ENCODE assay signal across 1 cellular context in the genomic region with DNA sequence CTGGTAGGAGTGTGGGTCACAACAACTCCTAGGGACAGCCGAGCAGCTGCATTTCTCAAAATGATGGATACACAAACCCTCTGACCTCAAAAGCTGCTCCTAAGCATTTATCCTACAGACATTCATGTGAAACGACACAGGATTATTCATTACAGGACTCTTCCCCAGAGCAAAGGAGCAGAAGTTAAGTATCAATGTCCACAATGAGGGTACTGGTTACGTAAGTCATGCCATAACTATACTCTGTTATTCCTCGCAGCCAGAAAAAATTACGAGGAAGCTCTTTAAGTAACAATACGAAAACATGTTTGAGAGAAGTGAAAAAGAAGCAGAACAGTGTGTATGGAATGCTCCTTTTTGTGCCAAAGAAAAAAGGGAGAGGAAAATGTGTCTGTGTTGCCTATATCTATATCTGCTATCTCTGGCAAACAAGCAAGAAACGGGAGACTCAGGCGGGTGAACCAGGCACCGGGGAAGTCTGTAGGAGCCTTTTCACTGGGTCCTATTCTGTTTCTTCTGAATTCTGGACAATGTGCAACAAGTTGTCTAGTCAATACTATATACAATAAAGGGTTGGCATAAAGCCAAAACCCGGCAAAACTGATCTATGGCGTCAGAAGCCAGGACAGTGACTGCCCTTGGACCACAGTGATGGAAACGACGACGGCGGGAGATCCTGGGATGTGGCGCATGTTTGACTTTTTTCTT.
TF ChIP-seq lines count a peak whose summit lies in the region.

No MANE protein-coding gene starts in this region.

TF ChIP-seq in GM12878, 131 proteins besides CTCF, POLR2A, EP300 and RAD21:
- TF ChIP-seq CREB1 (IDR thresholded peaks at IDR 0.05; ENCODE audit: low read depth) = no peak
- no peak for TF ChIP-seq RELB (IDR thresholded peaks at IDR 0.05; ENCODE audit: low read depth)
- TF ChIP-seq BHLHE40 (IDR thresholded peaks at IDR 0.05; ENCODE audit: borderline replicate concordance in 1 of 2, low read depth in 2 of 2, low read length in 1 of 2) = no peak
- no peak for TF ChIP-seq HDAC6 (IDR thresholded peaks at IDR 0.05; ENCODE audit: unreplicated experiment)
- TF ChIP-seq, protein P1, sequence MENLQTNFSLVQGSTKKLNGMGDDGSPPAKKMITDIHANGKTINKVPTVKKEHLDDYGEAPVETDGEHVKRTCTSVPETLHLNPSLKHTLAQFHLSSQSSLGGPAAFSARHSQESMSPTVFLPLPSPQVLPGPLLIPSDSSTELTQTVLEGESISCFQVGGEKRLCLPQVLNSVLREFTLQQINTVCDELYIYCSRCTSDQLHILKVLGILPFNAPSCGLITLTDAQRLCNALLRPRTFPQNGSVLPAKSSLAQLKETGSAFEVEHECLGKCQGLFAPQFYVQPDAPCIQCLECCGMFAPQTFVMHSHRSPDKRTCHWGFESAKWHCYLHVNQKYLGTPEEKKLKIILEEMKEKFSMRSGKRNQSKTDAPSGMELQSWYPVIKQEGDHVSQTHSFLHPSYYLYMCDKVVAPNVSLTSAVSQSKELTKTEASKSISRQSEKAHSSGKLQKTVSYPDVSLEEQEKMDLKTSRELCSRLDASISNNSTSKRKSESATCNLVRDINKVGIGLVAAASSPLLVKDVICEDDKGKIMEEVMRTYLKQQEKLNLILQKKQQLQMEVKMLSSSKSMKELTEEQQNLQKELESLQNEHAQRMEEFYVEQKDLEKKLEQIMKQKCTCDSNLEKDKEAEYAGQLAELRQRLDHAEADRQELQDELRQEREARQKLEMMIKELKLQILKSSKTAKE (IDR thresholded peaks at IDR 0.05; ENCODE audit: low read depth, poor library complexity, severe bottlenecking) = no peak
- TF ChIP-seq MXI1 (IDR thresholded peaks at IDR 0.05; ENCODE audit: low read depth, low read length) = no peak
- TF ChIP-seq HCFC1 (IDR thresholded peaks at IDR 0.05; ENCODE audit: low read length) = no peak
- no peak for TF ChIP-seq TBL1XR1 (IDR thresholded peaks at IDR 0.05; ENCODE audit: low read depth, low read length)
TF ChIP-seq in GM12878: peak in this region for 0.
